In genomic region chr5:37876245-37876644, GRCh38 we compare ENCODE assay signal across 23 cellular contexts. TPM values are rescaled to one million over a fixed set of nuclear protein-coding genes. Genes with fewer than 3 reads are reported as not detected.
"Had no signal": no experiment of that assay in that cellular context is flagged by ENCODE, and none has a peak within 500 bp of the region (broad histone marks: within the 10 kb centered on the region; RNA-seq: fewer than 3 reads in every experiment).

No MANE protein-coding gene starts in this region.

- H3K4me3 ChIP-seq: MG63 had no signal

- H3K27me3 ChIP-seq: MG63 had no signal

- ATAC-seq: SK-N-SH treated with all-trans-retinoic acid at 6 μM for 48 hours had no signal

- FAIRE-seq: HTR-8/SVneo, RCC 7860 had no signal

- H3K9me3 ChIP-seq: MG63 had no signal

- DNase-seq: Karpas-422, KG1, MG63, NCI-H1092, NCI-H1105 treated with DMSO at 0.1 percent for 48 hours, NCI-H1417 treated with DMSO at 0.1 percent for 48 hours, NCI-H146, NCI-H1694 treated with DMSO at 0.1 percent for 48 hours, NCI-H1930, NCI-H2081, NCI-H2107, NCI-H2227 treated with DMSO at 0.1 percent for 48 hours, NCI-H524 treated with DMSO at 0.1 percent for 48 hours, NCI-H69, NCI-H774, Right ventricle myocardium superior, RPMI8226, SIG-M5 had no signal

- H3K27ac ChIP-seq: HL-60 had no signal

- H3K36me3 ChIP-seq: MG63 had no signal

RNA-seq across cellular contexts. Expression of gene GDNF, which starts 36.4 kb away (rescaled TPM):
- total RNA-seq: NCI-H460, Right ventricle myocardium superior had no signal
